Comparison of ENCODE assay signal across 1 cellular context in the genomic region with DNA sequence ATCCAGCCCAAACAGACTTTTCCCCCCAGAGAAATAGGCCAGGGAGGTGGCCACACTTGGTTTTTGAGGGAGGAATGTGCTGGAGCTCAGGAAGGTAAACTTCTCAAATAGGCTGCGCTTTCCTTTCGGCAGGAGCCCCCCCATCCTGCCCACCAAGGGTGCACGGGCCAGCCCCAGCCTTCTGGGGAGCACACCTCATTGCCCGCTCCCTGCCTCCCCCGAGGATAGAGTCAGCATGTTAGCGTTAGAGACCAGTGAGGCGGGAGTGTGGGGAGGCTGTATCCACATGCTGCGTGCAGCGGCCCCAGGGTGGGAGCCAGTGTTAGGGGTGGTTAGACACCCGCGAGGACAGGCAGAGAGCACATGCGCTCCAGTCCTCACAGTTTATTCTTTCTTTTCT.
TF ChIP-seq lines count a peak whose summit lies in the region.

No MANE protein-coding gene starts in this region.

TF ChIP-seq in GM23338, 12 proteins besides CTCF, POLR2A, EP300 and RAD21 (continued from another document):
- TF ChIP-seq, protein P1, sequence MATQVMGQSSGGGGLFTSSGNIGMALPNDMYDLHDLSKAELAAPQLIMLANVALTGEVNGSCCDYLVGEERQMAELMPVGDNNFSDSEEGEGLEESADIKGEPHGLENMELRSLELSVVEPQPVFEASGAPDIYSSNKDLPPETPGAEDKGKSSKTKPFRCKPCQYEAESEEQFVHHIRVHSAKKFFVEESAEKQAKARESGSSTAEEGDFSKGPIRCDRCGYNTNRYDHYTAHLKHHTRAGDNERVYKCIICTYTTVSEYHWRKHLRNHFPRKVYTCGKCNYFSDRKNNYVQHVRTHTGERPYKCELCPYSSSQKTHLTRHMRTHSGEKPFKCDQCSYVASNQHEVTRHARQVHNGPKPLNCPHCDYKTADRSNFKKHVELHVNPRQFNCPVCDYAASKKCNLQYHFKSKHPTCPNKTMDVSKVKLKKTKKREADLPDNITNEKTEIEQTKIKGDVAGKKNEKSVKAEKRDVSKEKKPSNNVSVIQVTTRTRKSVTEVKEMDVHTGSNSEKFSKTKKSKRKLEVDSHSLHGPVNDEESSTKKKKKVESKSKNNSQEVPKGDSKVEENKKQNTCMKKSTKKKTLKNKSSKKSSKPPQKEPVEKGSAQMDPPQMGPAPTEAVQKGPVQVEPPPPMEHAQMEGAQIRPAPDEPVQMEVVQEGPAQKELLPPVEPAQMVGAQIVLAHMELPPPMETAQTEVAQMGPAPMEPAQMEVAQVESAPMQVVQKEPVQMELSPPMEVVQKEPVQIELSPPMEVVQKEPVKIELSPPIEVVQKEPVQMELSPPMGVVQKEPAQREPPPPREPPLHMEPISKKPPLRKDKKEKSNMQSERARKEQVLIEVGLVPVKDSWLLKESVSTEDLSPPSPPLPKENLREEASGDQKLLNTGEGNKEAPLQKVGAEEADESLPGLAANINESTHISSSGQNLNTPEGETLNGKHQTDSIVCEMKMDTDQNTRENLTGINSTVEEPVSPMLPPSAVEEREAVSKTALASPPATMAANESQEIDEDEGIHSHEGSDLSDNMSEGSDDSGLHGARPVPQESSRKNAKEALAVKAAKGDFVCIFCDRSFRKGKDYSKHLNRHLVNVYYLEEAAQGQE (IDR thresholded peaks at IDR 0.05; ENCODE audit: unreplicated experiment): no peak
- TF ChIP-seq, protein P2, sequence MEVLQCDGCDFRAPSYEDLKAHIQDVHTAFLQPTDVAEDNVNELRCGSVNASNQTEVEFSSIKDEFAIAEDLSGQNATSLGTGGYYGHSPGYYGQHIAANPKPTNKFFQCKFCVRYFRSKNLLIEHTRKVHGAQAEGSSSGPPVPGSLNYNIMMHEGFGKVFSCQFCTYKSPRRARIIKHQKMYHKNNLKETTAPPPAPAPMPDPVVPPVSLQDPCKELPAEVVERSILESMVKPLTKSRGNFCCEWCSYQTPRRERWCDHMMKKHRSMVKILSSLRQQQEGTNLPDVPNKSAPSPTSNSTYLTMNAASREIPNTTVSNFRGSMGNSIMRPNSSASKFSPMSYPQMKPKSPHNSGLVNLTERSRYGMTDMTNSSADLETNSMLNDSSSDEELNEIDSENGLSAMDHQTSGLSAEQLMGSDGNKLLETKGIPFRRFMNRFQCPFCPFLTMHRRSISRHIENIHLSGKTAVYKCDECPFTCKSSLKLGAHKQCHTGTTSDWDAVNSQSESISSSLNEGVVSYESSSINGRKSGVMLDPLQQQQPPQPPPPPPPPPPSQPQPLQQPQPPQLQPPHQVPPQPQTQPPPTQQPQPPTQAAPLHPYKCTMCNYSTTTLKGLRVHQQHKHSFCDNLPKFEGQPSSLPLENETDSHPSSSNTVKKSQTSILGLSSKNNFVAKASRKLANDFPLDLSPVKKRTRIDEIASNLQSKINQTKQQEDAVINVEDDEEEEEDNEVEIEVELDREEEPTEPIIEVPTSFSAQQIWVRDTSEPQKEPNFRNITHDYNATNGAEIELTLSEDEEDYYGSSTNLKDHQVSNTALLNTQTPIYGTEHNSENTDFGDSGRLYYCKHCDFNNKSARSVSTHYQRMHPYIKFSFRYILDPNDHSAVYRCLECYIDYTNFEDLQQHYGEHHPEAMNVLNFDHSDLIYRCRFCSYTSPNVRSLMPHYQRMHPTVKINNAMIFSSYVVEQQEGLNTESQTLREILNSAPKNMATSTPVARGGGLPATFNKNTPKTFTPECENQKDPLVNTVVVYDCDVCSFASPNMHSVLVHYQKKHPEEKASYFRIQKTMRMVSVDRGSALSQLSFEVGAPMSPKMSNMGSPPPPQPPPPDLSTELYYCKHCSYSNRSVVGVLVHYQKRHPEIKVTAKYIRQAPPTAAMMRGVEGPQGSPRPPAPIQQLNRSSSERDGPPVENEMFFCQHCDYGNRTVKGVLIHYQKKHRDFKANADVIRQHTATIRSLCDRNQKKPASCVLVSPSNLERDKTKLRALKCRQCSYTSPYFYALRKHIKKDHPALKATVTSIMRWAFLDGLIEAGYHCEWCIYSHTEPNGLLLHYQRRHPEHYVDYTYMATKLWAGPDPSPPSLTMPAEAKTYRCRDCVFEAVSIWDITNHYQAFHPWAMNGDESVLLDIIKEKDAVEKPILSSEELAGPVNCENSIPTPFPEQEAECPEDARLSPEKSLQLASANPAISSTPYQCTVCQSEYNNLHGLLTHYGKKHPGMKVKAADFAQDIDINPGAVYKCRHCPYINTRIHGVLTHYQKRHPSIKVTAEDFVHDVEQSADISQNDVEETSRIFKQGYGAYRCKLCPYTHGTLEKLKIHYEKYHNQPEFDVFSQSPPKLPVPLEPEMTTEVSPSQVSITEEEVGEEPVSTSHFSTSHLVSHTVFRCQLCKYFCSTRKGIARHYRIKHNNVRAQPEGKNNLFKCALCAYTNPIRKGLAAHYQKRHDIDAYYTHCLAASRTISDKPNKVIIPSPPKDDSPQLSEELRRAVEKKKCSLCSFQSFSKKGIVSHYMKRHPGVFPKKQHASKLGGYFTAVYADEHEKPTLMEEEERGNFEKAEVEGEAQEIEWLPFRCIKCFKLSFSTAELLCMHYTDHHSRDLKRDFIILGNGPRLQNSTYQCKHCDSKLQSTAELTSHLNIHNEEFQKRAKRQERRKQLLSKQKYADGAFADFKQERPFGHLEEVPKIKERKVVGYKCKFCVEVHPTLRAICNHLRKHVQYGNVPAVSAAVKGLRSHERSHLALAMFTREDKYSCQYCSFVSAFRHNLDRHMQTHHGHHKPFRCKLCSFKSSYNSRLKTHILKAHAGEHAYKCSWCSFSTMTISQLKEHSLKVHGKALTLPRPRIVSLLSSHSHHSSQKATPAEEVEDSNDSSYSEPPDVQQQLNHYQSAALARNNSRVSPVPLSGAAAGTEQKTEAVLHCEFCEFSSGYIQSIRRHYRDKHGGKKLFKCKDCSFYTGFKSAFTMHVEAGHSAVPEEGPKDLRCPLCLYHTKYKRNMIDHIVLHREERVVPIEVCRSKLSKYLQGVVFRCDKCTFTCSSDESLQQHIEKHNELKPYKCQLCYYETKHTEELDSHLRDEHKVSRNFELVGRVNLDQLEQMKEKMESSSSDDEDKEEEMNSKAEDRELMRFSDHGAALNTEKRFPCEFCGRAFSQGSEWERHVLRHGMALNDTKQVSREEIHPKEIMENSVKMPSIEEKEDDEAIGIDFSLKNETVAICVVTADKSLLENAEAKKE (CRISPR knock-in tag; IDR thresholded peaks at IDR 0.05): no peak
- TF ChIP-seq STAT1 (IDR thresholded peaks at IDR 0.05; ENCODE audit: unreplicated experiment): no peak
- no peak for TF ChIP-seq POLR2AphosphoS5 (IDR thresholded peaks at IDR 0.05; ENCODE audit: low read depth)
- no peak for TF ChIP-seq ZNF331 (CRISPR knock-in tag; IDR thresholded peaks at IDR 0.05; ENCODE audit: low read depth)
- no peak for TF ChIP-seq NANOG (IDR thresholded peaks at IDR 0.05; ENCODE audit: borderline replicate concordance)
- no peak for TF ChIP-seq CREB1 (CRISPR knock-in tag; IDR thresholded peaks at IDR 0.05; ENCODE audit: low read depth)
